ENCODE assay signal across 7 cellular contexts in genomic region chr5:141703133-141703561, GRCh38. TPM values are rescaled to one million over a fixed set of nuclear protein-coding genes. Genes with fewer than 3 reads are reported as not detected.
DNase-seq lines count a peak whose midpoint lies in the region; ATAC-seq and TF ChIP-seq lines count a peak whose summit lies in the region.

No MANE protein-coding gene starts in this region.

- H3K9me3 Mint-ChIP-seq in H9, result no peaks in the 10 kb centered on the region

- no peak overlapping the region for H2BK120ac ChIP-seq in H9 (ENCODE audit: low read depth, low read length, poor library complexity, severe bottlenecking)

- no peak overlapping the region for H3K18ac ChIP-seq in H9 (ENCODE audit: insufficient read length, low read depth, low read length)

- H3K27me3 Mint-ChIP-seq in H9 (ENCODE audit: low read depth), result peaks cover 30% of the 10 kb centered on the region

- H2AK5ac ChIP-seq in H9 (ENCODE audit: insufficient read length, low read length), result no peak overlapping the region

- H4K20me1 ChIP-seq in H9 (ENCODE audit: control insufficient read depth, insufficient read depth, insufficient read length) (no peaks in the 10 kb centered on the region), fibroblast of lung (ENCODE audit: control insufficient read depth, extremely low read depth, insufficient read depth, low read length) (no peaks in the 10 kb centered on the region)

- no peak overlapping the region for H2AFZ ChIP-seq in H9 (ENCODE audit: low read length)
- no peak overlapping the region for H2AFZ ChIP-seq in fibroblast of lung (ENCODE audit: low read length)

- DNase-seq in H9 (no peak), SJSA1 (ENCODE audit: low read depth in 1 of 2, low spot score in 2 of 2) (no peak), fibroblast of lung (ENCODE audit: low read depth in 2 of 2) (peak in 1 of 2 donors; percentile 33), retinal pigment epithelial cell (ENCODE audit: low read depth) (no peak), SKM-1 treated with dmso at 0.1 percent for 144 hours (lab: John Stamatoyannopoulos, UW; ENCODE audit: unreplicated experiment) (no peak), NCI-H1436 (lab: John Stamatoyannopoulos, UW) (no peak)

- H4K5ac ChIP-seq in H9 (ENCODE audit: insufficient read length, low read depth, low read length), result no peak overlapping the region

- H3K9ac ChIP-seq in H9 (ENCODE audit: extremely low read depth, insufficient read length, low read length) (no peak overlapping the region), fibroblast of lung (ENCODE audit: insufficient read depth, low read length) (no peak overlapping the region)

- H2BK20ac ChIP-seq in H9 (ENCODE audit: low read depth, low read length, poor library complexity, severe bottlenecking), result no peak overlapping the region

- TF ChIP-seq CTCF in H9 (conservative IDR thresholded peaks at IDR 0.05), result no peak
- no peak for TF ChIP-seq CTCF in fibroblast of lung (conservative IDR thresholded peaks at IDR 0.05 in 1 of 2, IDR thresholded peaks at IDR 0.05 in 1 of 2; ENCODE audit: low read depth in 1 of 2, low read length in 2 of 2)
- TF ChIP-seq CTCF in retinal pigment epithelial cell (conservative IDR thresholded peaks at IDR 0.05; ENCODE audit: low read depth, low read length), result no peak

- H3K4me1 Mint-ChIP-seq in H9, result peaks cover 10 to 11% of the 10 kb centered on the region in 2 experiments

- no peak overlapping the region for H3K23ac ChIP-seq in H9 (ENCODE audit: insufficient read length, low read depth, low read length)

- no peaks in the 10 kb centered on the region for H3K9me3 ChIP-seq in H9 (ENCODE audit: control insufficient read depth, low read depth, low read length)
- peaks cover 3% of the 10 kb centered on the region; the same call in 1 of the 2 replicates for H3K9me3 ChIP-seq in SJSA1 (replicated peaks)
- H3K9me3 ChIP-seq in fibroblast of lung (ENCODE audit: control insufficient read depth, insufficient read depth, low read depth, low read length), result no peaks in the 10 kb centered on the region

- no peak overlapping the region; a peak in 3 of 5 replicates for H3K4me3 Mint-ChIP-seq in H9

- H3K23me2 ChIP-seq in H9 (ENCODE audit: insufficient read length, low read depth, low read length, poor library complexity, severe bottlenecking), result peaks cover 13% of the 10 kb centered on the region

- H3K27me3 ChIP-seq in H9 (ENCODE audit: insufficient read depth, low read length) (peaks cover 7% of the 10 kb centered on the region; the same call in 1 of the 2 replicates), SJSA1 (replicated peaks) (peaks cover 89% of the 10 kb centered on the region), fibroblast of lung (ENCODE audit: control insufficient read depth, insufficient read depth, low read length) (peaks cover 56% of the 10 kb centered on the region)

- H3K4me1 ChIP-seq in H9 (ENCODE audit: insufficient read depth, low read length), result no peaks in the 10 kb centered on the region; the same call in 1 of the 2 replicates
- peaks cover 12% of the 10 kb centered on the region for H3K4me1 ChIP-seq in SJSA1 (replicated peaks)
- H3K4me1 ChIP-seq in fibroblast of lung (ENCODE audit: control insufficient read depth, extremely low read depth, insufficient read depth, low read length), result peaks cover 2% of the 10 kb centered on the region

- H3K4me3 ChIP-seq in SJSA1 (peak overlapping the region; percentile 26; the same call in 1 of the 2 replicates), fibroblast of lung (replicated peaks in 1 of 4; ENCODE audit: control extremely low read depth in 1 of 4, insufficient read depth in 1 of 4, low read depth in 3 of 4, low read length in 4 of 4) (peak overlapping the region; percentile 49 to 60 (median 58)), retinal pigment epithelial cell (ENCODE audit: low read length) (peak overlapping the region; percentile 60)

- ATAC-seq in GM18873 (IDR thresholded peaks at IDR 0.05; ENCODE audit: low FRiP score, unreplicated experiment), result no peak

- H3K36me3 ChIP-seq in SJSA1 (no peaks in the 10 kb centered on the region), fibroblast of lung (ENCODE audit: control insufficient read depth, insufficient read depth, low read length) (no peaks in the 10 kb centered on the region)

- H3K4me2 ChIP-seq in H9 (ENCODE audit: insufficient read depth, insufficient read length, low read length) (peak overlapping the region; percentile 82), fibroblast of lung (ENCODE audit: extremely low read depth, insufficient read depth, low read length) (peak overlapping the region; percentile 97)

- WGBS in H9 (ENCODE audit: extremely low coverage, insufficient read length, low lambda C conversion rate), result no CpG with 5 or more reads among the region's 16 CpGs

- H2BK15ac ChIP-seq in H9 (ENCODE audit: low read depth, low read length), result no peak overlapping the region

- H3K27ac Mint-ChIP-seq in H9, result no peak overlapping the region

- H3K79me1 ChIP-seq in H9 (ENCODE audit: insufficient read depth, low read depth, low read length, poor library complexity, severe bottlenecking), result no peaks in the 10 kb centered on the region

- H3K56ac ChIP-seq in H9 (ENCODE audit: insufficient read length, low read depth, low read length), result no peak overlapping the region

- H3K27ac ChIP-seq in H9 (ENCODE audit: insufficient read length, low read depth, low read length) (no peak overlapping the region), SJSA1 (no peak overlapping the region), fibroblast of lung (ENCODE audit: insufficient read depth, low read length) (no peak overlapping the region)

- no peak overlapping the region for H3K4ac ChIP-seq in H9 (ENCODE audit: low read depth, low read length)

- H2BK5ac ChIP-seq in H9 (ENCODE audit: insufficient read length, low read length), result no peak overlapping the region

- no peaks in the 10 kb centered on the region for H3K36me3 Mint-ChIP-seq in H9 (ENCODE audit: insufficient read depth in 1 of 3, low read depth in 3 of 3)

- no peak overlapping the region for H4K91ac ChIP-seq in H9 (ENCODE audit: insufficient read length, low read depth, low read length)

- no peak overlapping the region for H3K14ac ChIP-seq in H9 (ENCODE audit: insufficient read depth, low read length)

- H3T11ph ChIP-seq in H9 (ENCODE audit: low read length), result no peak overlapping the region

- H2BK12ac ChIP-seq in H9 (ENCODE audit: insufficient read length, low read depth, low read length), result no peak overlapping the region

- H3K79me2 ChIP-seq in H9 (ENCODE audit: insufficient read depth, low read length) (no peaks in the 10 kb centered on the region), fibroblast of lung (ENCODE audit: control insufficient read depth, insufficient read depth, low read length) (no peaks in the 10 kb centered on the region)

- no peak overlapping the region for H4K8ac ChIP-seq in H9 (replicated peaks; ENCODE audit: insufficient read length, low read depth, low read length)

RNA-seq across cellular contexts. Expression of gene ARAP3, which starts 21.1 kb away (rescaled TPM):
- total RNA-seq in H9 (2021), result 27.3 and 27.6 TPM in 2 replicates
- 7.6 and 8.1 TPM in 2 replicates for total RNA-seq in SJSA1 (2014; rRNA removed; shearing (Covaris generic))
- 2.6 and 3.8 TPM in 2 replicates for total RNA-seq in fibroblast of lung
- 2.5 and 2.9 TPM in 2 replicates for polyA plus RNA-seq in fibroblast of lung
- polyA plus RNA-seq in fibroblast of lung (2012), result 5.2 and 6.8 TPM in 2 replicates
- polyA minus RNA-seq in fibroblast of lung (ENCODE audit: low replicate concordance), result 11.4 and 25.4 TPM in 2 replicates

RNA-seq across cellular contexts. Expression of gene FCHSD1, which starts 51.9 kb away (rescaled TPM):
- total RNA-seq in H9 (2021) (23.1 and 23.4 TPM in 2 replicates), fibroblast of lung (15.4 and 25.6 TPM in 2 replicates)
- 33.2 and 35.8 TPM in 2 replicates for total RNA-seq in SJSA1 (2014; rRNA removed; shearing (Covaris generic))
- 13.5 and 19.1 TPM in 2 replicates for polyA plus RNA-seq in fibroblast of lung
- polyA plus RNA-seq in fibroblast of lung (2012), result 18.9 and 21.1 TPM in 2 replicates
- 17.7 and 18.3 TPM in 2 replicates for polyA minus RNA-seq in fibroblast of lung (ENCODE audit: low replicate concordance)
